Comparison of ENCODE assay signal across 9 cellular contexts in the genomic region with DNA sequence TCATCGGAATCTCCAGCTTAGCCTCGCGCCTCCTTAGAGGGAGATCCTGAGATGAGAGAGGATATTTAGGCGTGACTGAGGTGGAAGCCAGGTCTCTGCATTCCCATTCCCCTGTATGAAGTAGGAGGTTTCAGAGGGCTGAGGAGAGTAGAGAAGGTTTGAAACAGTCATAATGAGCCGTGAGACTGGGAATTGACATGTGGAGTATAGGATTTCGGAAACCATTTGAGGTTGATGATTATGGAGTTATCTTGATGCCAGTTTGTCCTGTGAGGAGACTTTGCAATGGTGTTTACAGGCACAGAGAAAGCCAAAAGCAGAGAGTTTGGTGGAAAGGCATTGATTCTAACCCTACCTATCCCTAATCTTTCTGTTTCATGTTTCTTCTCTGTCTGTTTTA. TPM values are rescaled to one million over a fixed set of nuclear protein-coding genes. Genes with fewer than 3 reads are reported as not detected.
A peak's percentile ranks its signal among the peaks of the same experiment; 100 is the strongest.
DNase-seq lines count a peak whose midpoint lies in the region; ATAC-seq and TF ChIP-seq lines count a peak whose summit lies in the region.
"Had no signal": no experiment of that assay in that cellular context is flagged by ENCODE, and none has a peak within 500 bp of the region (broad histone marks: within the 10 kb centered on the region; RNA-seq: fewer than 3 reads in every experiment).

No MANE protein-coding gene starts in this region.

- CTCF ChIA-PET in WTC11 (lab: Charles Lee), result interaction anchor here (0.8 kb wide), 1 partner anchor 12 kb away, joined by 4 read pairs; no protein-coding TSS in a partner anchor

- DNase-seq in NCI-H2107 treated with DMSO at 0.1 percent for 48 hours (lab: John Stamatoyannopoulos, UW; ENCODE audit: unreplicated experiment) (peak; percentile 32), NCI-H2107 (lab: John Stamatoyannopoulos, UW) (no peak), WTC11 (ENCODE audit: low spot score) (no peak), spleen (no peak), NOMO-1 treated with DMSO at 0.1 percent for 48 hours (lab: John Stamatoyannopoulos, UW; ENCODE audit: unreplicated experiment) (no peak), cerebellum (ENCODE audit: low spot score) (no peak)

- H3K4me3 ChIP-seq in iPS-11a (ENCODE audit: low read depth, low read length) (peak overlapping the region; percentile 58), spleen (peak overlapping the region; percentile 42 to 87 (median 68))

- H3K9me3 ChIP-seq in spleen, result peaks cover 0 to 6% (median 0%) of the 10 kb centered on the region in 8 donors

- POLR2A ChIA-PET in WTC11 (lab: Charles Lee), result no interaction called here

- peaks cover 0 to 9% (median 0%) of the 10 kb centered on the region in 7 donors for H3K27me3 ChIP-seq in spleen (replicated peaks in 1 of 7)
- H3K27me3 ChIP-seq: foreskin keratinocyte had no signal

- peaks cover 0 to 69% (median 26%) of the 10 kb centered on the region in 6 donors for H3K4me1 ChIP-seq in spleen
- H3K4me1 ChIP-seq: foreskin keratinocyte had no signal

- intact Hi-C loops in spleen (cut with DNase I; ENCODE audit: low total_unique reads), result loop anchor here (10.0 kb wide), 1 partner anchor 69 kb away; no protein-coding TSS in a partner anchor

- TF ChIP-seq POLR2A in spleen (IDR thresholded peaks at IDR 0.05), result no peak

- no peak for ATAC-seq in WTC11
- ATAC-seq in HG02623 (IDR thresholded peaks at IDR 0.05; ENCODE audit: unreplicated experiment), result no peak

- peaks cover 39% of the 10 kb centered on the region for H3K4me1 Mint-ChIP-seq in WTC11

- H3K9me3 Mint-ChIP-seq in WTC11, result no peaks in the 10 kb centered on the region

- H3K36me3 ChIP-seq in spleen, result peaks cover 0 to 7% (median 0%) of the 10 kb centered on the region in 6 donors

- no peak for TF ChIP-seq CTCF in WTC11 (IDR thresholded peaks at IDR 0.05)
- TF ChIP-seq CTCF in spleen (IDR thresholded peaks at IDR 0.05 in 8 of 11, conservative IDR thresholded peaks at IDR 0.05 in 3 of 11), result no peak

- H3K4me3 Mint-ChIP-seq in WTC11, result peak overlapping the region; percentile 82

- H3K27me3 Mint-ChIP-seq in WTC11 (ENCODE audit: low read depth), result peaks cover 3% of the 10 kb centered on the region

- H3K27ac Mint-ChIP-seq in WTC11, result no peak overlapping the region

- H3K36me3 Mint-ChIP-seq in WTC11, result 0 out of 2 replicates have a peak, but pooled peaks cover 3% of the 10 kb centered on the region

- 23 to 58% (median 28%) methylated on average over 6 of the region's 6 CpGs for WGBS in spleen, 5 donors

- H3K27ac ChIP-seq in spleen, result peak overlapping the region in 7 of 8 donors; percentile 61 to 88 (median 82)
- H3K27ac ChIP-seq: foreskin keratinocyte had no signal

TF ChIP-seq in WTC11, 78 proteins besides CTCF, POLR2A, EP300 and RAD21:
- TF ChIP-seq ZBTB43 (CRISPR knock-in tag; IDR thresholded peaks at IDR 0.05) (no peak), SMAD3 (CRISPR knock-in tag; IDR thresholded peaks at IDR 0.05; ENCODE audit: borderline replicate concordance) (no peak), ZNF425 (CRISPR knock-in tag; conservative IDR thresholded peaks at IDR 0.05) (no peak), FOXK1 (CRISPR knock-in tag; IDR thresholded peaks at IDR 0.05) (no peak), ZNF423 (CRISPR knock-in tag; IDR thresholded peaks at IDR 0.05) (no peak), PRDM15 (CRISPR knock-in tag; IDR thresholded peaks at IDR 0.05) (no peak), GTF2I (CRISPR knock-in tag; conservative IDR thresholded peaks at IDR 0.05) (no peak), HMGA2 (CRISPR knock-in tag; IDR thresholded peaks at IDR 0.05) (no peak), EMX1 (CRISPR knock-in tag; IDR thresholded peaks at IDR 0.05) (no peak)
- TF ChIP-seq, protein P1, sequence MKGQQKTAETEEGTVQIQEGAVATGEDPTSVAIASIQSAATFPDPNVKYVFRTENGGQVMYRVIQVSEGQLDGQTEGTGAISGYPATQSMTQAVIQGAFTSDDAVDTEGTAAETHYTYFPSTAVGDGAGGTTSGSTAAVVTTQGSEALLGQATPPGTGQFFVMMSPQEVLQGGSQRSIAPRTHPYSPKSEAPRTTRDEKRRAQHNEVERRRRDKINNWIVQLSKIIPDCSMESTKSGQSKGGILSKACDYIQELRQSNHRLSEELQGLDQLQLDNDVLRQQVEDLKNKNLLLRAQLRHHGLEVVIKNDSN (CRISPR knock-in tag; IDR thresholded peaks at IDR 0.05), result no peak
TF ChIP-seq in WTC11: peak in this region for 0.

RNA-seq across cellular contexts. Expression of gene CHST7, which starts 2.0 kb away (rescaled TPM):
- total RNA-seq in WTC11 (2021) (17.0 to 19.6 TPM (median 18.5 TPM) in 3 replicates), spleen (10 to 100 TPM; 14.6 to 43.9 (median 29.2) TPM), cerebellum (12.2 TPM)
- 1 to 10 TPM; 2.0 to 5.2 (median 2.9) TPM for polyA plus RNA-seq in spleen

RNA-seq across cellular contexts. Expression of gene ZNF674, which starts 30.4 kb away (rescaled TPM):
- total RNA-seq in WTC11 (2021) (4.4 to 7.6 TPM (median 7.0 TPM) in 3 replicates), spleen (10 to 100 TPM in 2 of 7 donors, 1 to 10 TPM in 5; 4.2 to 10.7 (median 6.7) TPM), cerebellum (10.1 TPM)
- polyA plus RNA-seq in spleen, result 1 to 10 TPM in 1 of 3 donors, under 1 TPM in 2; 0.77 to 1.1 (median 0.80) TPM
